2 cellular contexts compared by ENCODE assay signal in the genomic region with DNA sequence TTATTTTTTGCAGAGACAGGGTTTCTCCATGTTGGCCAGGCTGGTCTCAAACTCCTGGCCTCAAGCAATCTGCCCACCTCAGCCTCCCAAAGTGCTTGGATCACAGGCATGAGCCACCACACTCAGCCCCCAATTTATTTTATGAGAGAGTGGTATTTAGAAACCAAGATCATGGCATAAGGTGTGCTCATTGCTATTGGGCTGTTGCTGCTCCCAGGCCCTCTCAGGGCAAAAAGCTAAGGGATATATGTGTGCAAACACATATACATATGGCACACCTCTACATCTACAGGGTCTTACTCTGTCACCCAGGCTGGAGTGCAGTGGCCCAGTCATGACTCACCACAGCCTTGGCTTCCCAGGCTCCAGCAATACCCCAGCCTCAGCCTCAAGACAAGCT.
TF ChIP-seq lines count a peak whose summit lies in the region.

No MANE protein-coding gene starts in this region.

TF ChIP-seq in HEK293, 187 proteins besides CTCF, POLR2A, EP300 and RAD21:
- TF ChIP-seq IKZF3 (tag by site-specific recombination; IDR thresholded peaks at IDR 0.05) (no peak), ZNF76 (tag by site-specific recombination; IDR thresholded peaks at IDR 0.05; ENCODE audit: borderline replicate concordance, low read depth) (no peak), ZNF544 (tag by site-specific recombination; IDR thresholded peaks at IDR 0.05) (no peak), ZNF155 (tag by site-specific recombination; IDR thresholded peaks at IDR 0.05) (no peak), SETDB1 (IDR thresholded peaks at IDR 0.05; ENCODE audit: insufficient read length, low read length) (peak; percentile 52)

TF ChIP-seq in K562, 482 proteins besides CTCF, POLR2A, EP300 and RAD21:
- TF ChIP-seq NR2C2 (CRISPR knock-in tag; IDR thresholded peaks at IDR 0.05): no peak
- TF ChIP-seq NR2C2 (tag; IDR thresholded peaks at IDR 0.05): no peak
- TF ChIP-seq KAT7 (CRISPR knock-in tag; IDR thresholded peaks at IDR 0.05; ENCODE audit: borderline replicate concordance): no peak
- no peak for TF ChIP-seq ZNF354B (CRISPR knock-in tag; IDR thresholded peaks at IDR 0.05)
- TF ChIP-seq, protein P1, sequence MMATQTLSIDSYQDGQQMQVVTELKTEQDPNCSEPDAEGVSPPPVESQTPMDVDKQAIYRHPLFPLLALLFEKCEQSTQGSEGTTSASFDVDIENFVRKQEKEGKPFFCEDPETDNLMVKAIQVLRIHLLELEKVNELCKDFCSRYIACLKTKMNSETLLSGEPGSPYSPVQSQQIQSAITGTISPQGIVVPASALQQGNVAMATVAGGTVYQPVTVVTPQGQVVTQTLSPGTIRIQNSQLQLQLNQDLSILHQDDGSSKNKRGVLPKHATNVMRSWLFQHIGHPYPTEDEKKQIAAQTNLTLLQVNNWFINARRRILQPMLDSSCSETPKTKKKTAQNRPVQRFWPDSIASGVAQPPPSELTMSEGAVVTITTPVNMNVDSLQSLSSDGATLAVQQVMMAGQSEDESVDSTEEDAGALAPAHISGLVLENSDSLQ (IDR thresholded peaks at IDR 0.05): no peak
- no peak for TF ChIP-seq MAFG (tag; conservative IDR thresholded peaks at IDR 0.05)
